ENCODE assay signal across 8 cellular contexts in genomic region chr17:79837888-79838540, GRCh38. TPM values are rescaled to one million over a fixed set of nuclear protein-coding genes. Genes with fewer than 3 reads are reported as not detected.
A peak's percentile ranks its signal among the peaks of the same experiment; 100 is the strongest.
DNase-seq lines count a peak whose midpoint lies in the region; ATAC-seq and TF ChIP-seq lines count a peak whose summit lies in the region.

No MANE protein-coding gene starts in this region.

- H3K27ac ChIP-seq in heart right ventricle, result peak overlapping the region; percentile 87 to 97 (median 92)
- no peak overlapping the region for H3K27ac ChIP-seq in iPS-20b (ENCODE audit: low read length)

- H3K9me3 ChIP-seq in heart right ventricle (no peaks in the 10 kb centered on the region), iPS-20b (ENCODE audit: insufficient read depth, low read depth, low read length) (peaks cover 12% of the 10 kb centered on the region; the same call in 1 of the 2 replicates)

- intact Hi-C loops in heart right ventricle (cut with DNase I) (loop anchor here in 6 of 10 donors (2.0 to 10.0 kb wide), 5 partner anchors 27 to 154 kb away; partner anchors contain the start of gene CBX8 (in 1 of the 6)), cardiac septum (cut with DNase I) (loop anchor here (2.0 kb wide), 1 partner anchor 27 kb away; no protein-coding TSS in a partner anchor)
- intact Hi-C loops in activated naive CD4-positive, alpha-beta T cell treated with anti-CD3 and anti-CD28 coated beads for 36 hours (cut with micrococcal nuclease), result loop anchor here (1.0 to 2.0 kb wide), 2 partner anchors 33 to 154 kb away; no protein-coding TSS in a partner anchor

- H3K27ac Mint-ChIP-seq in activated naive CD4-positive, alpha-beta T cell treated with anti-CD3 and anti-CD28 coated beads for 36 hours, result peak overlapping the region; percentile 78

- no peak for TF ChIP-seq CTCF in heart right ventricle (IDR thresholded peaks at IDR 0.05)

- H3K4me3 Mint-ChIP-seq in activated naive CD4-positive, alpha-beta T cell treated with anti-CD3 and anti-CD28 coated beads for 36 hours, result peak overlapping the region; percentile 88

- peak overlapping the region; percentile 60; the same call in 1 of the 2 replicates for H3K9ac ChIP-seq in iPS-20b (ENCODE audit: low read depth, low read length)

- H3K4me3 ChIP-seq in heart right ventricle, result peak overlapping the region; percentile 53 to 99 (median 83)
- peak overlapping the region; percentile 76 for H3K4me3 ChIP-seq in iPS-20b (ENCODE audit: low read length)

- peaks cover 19% of the 10 kb centered on the region for H3K36me3 Mint-ChIP-seq in activated naive CD4-positive, alpha-beta T cell treated with anti-CD3 and anti-CD28 coated beads for 36 hours (ENCODE audit: low read depth)

- H3K27me3 ChIP-seq in heart right ventricle (peaks cover 16 to 36% (median 34%) of the 10 kb centered on the region in 7 donors), iPS-20b (ENCODE audit: insufficient read depth, low read length) (peaks cover 91% of the 10 kb centered on the region)

- peaks cover 59% of the 10 kb centered on the region for H3K4me1 Mint-ChIP-seq in activated naive CD4-positive, alpha-beta T cell treated with anti-CD3 and anti-CD28 coated beads for 36 hours (ENCODE audit: low read depth)

- DNase-seq in heart right ventricle (peak in 1 of 2 donors; percentile 29), cardiac septum (ENCODE audit: low spot score) (no peak), medulla oblongata (ENCODE audit: extremely low spot score) (no peak)
- DNase-seq in activated naive CD4-positive, alpha-beta T cell treated with anti-CD3 and anti-CD28 coated beads for 36 hours, result no peak
- DNase-seq in stimulated activated naive CD8-positive, alpha-beta T cell treated with anti-CD3 and anti-CD28 coated beads, Interleukin-15, Interleukin-2, amounts not matched to agents 100 U/mL and 50 U/mL, for 24 hours, result peak; percentile 28

- H3K27me3 Mint-ChIP-seq in activated naive CD4-positive, alpha-beta T cell treated with anti-CD3 and anti-CD28 coated beads for 36 hours (ENCODE audit: low read depth), result peaks cover 27% of the 10 kb centered on the region

- CTCF ChIA-PET in activated naive CD4-positive, alpha-beta T cell treated with anti-CD3 and anti-CD28 coated beads for 36 hours (lab: Charles Lee), result interaction anchor here (1.1 to 1.6 kb wide), 2 partner anchors 27 to 49 kb away, joined by 3 to 5 read pairs; no protein-coding TSS in a partner anchor

- H3K4me1 ChIP-seq in heart right ventricle, result peaks cover 33 to 71% (median 59%) of the 10 kb centered on the region in 9 donors
- H3K4me1 ChIP-seq in iPS-20b (ENCODE audit: insufficient read depth, low read length), result peaks cover 23% of the 10 kb centered on the region

- H3K9me3 Mint-ChIP-seq in activated naive CD4-positive, alpha-beta T cell treated with anti-CD3 and anti-CD28 coated beads for 36 hours, result no peaks in the 10 kb centered on the region

- H3K36me3 ChIP-seq in heart right ventricle, result peaks cover 0 to 31% (median 21%) of the 10 kb centered on the region in 9 donors
- H3K36me3 ChIP-seq in iPS-20b (ENCODE audit: insufficient read depth, low read depth, low read length), result no peaks in the 10 kb centered on the region

- peak in 3 of 8 donors; percentile 0 to 15 (median 0) for ATAC-seq in heart right ventricle
- ATAC-seq in stimulated activated naive CD8-positive, alpha-beta T cell treated with anti-CD3 and anti-CD28 coated beads, Interleukin-15, Interleukin-2, amounts not matched to agents 100 U/mL and 50 U/mL, for 24 hours, result no peak
- no peak for ATAC-seq in HG03469 (IDR thresholded peaks at IDR 0.05; ENCODE audit: unreplicated experiment)
- no peak for ATAC-seq in GM21576 (IDR thresholded peaks at IDR 0.05; ENCODE audit: unreplicated experiment)

- WGBS in heart right ventricle, 2 donors, result 2% methylated on average over 30 of the region's 30 CpGs

RNA-seq across cellular contexts. Expression of gene CBX4, which starts 1.2 kb away (rescaled TPM):
- total RNA-seq in heart right ventricle, result 10 to 100 TPM; 21.6 to 38.2 (median 26.4) TPM
- polyA plus RNA-seq in heart right ventricle, result 1 to 10 TPM; 9.4 to 9.8 TPM
- total RNA-seq in cardiac septum, result 23.8 TPM
- 10 to 100 TPM; 22.7 to 26.3 TPM for total RNA-seq in activated naive CD4-positive, alpha-beta T cell treated with anti-CD3 and anti-CD28 coated beads for 36 hours

RNA-seq across cellular contexts. Expression of gene CBX8, which starts 41.1 kb away (rescaled TPM):
- 1 to 10 TPM; 4.3 to 9.3 (median 5.6) TPM for total RNA-seq in heart right ventricle
- polyA plus RNA-seq in heart right ventricle, result 1 to 10 TPM; 2.2 to 4.1 TPM
- 5.7 TPM for total RNA-seq in cardiac septum
- total RNA-seq in activated naive CD4-positive, alpha-beta T cell treated with anti-CD3 and anti-CD28 coated beads for 36 hours, result 1 to 10 TPM; 3.8 to 3.9 TPM
